ENCODE assay signal across 8 cellular contexts in genomic region chr7:75914655-75915415, GRCh38. TPM values are rescaled to one million over a fixed set of nuclear protein-coding genes. Genes with fewer than 3 reads are reported as not detected.
A peak's percentile ranks its signal among the peaks of the same experiment; 100 is the strongest.
DNase-seq lines count a peak whose midpoint lies in the region; ATAC-seq and TF ChIP-seq lines count a peak whose summit lies in the region.

TSS of gene POR (plus strand) at chr7:75915155. CDS start at chr7:75954002, 38,847 bp downstream.

- CTCF ChIA-PET in PC-9 (lab: Charles Lee), result interaction anchor here (0.6 to 1.0 kb wide), 5 partner anchors 31 to 381 kb away, joined by 3 to 10 read pairs (median 3); partner anchors contain the start of gene RHBDD2

- no peaks in the 10 kb centered on the region for H3K9me3 Mint-ChIP-seq in activated T-cell treated with anti-CD3 and anti-CD28 coated beads, Interleukin-2, amount 50 U/mL, for 4 hours

- H3K27ac ChIP-seq in PC-9, result 0 out of 2 replicates have a peak within 1 kb of the TSS, but pooled peaks have one; percentile 1
- H3K27ac ChIP-seq in esophagus (ENCODE audit: low read depth in 2 of 2, low read length in 1 of 2), result peak within 1 kb of the TSS; percentile 90 to 95
- H3K27ac ChIP-seq in muscle layer of duodenum (ENCODE audit: low read length), result peak within 1 kb of the TSS; percentile 68

- H3K36me3 Mint-ChIP-seq in activated T-cell treated with anti-CD3 and anti-CD28 coated beads, Interleukin-2, amount 50 U/mL, for 4 hours (ENCODE audit: insufficient read depth), result no peaks in the 10 kb centered on the region

- peaks cover 3% of the 10 kb centered on the region; the same call in 1 of the 2 replicates for H4K20me1 ChIP-seq in PC-9 (ENCODE audit: insufficient read depth)

- POLR2A ChIA-PET in PC-9 (lab: Charles Lee; ENCODE audit: unreplicated experiment), result interaction anchor here (0.5 to 1.1 kb wide), 6 partner anchors 11 to 252 kb away, joined by 4 to 21 read pairs (median 5); partner anchors contain the start of gene RHBDD2

- DNase-seq in DMS53 (lab: John Stamatoyannopoulos, UW) (peak; percentile 98), KBM-7 (peak; percentile 96), PC-9 (peak; percentile 75 to 99)
- peak; percentile 98 for DNase-seq in activated T-cell treated with anti-CD3 and anti-CD28 coated beads, Interleukin-2, amount 50 U/mL, for 4 hours
- peak; percentile 92 for DNase-seq in stimulated activated CD8-positive, alpha-beta memory T cell treated with anti-CD3 and anti-CD28 coated beads, Interleukin-7, amount 100 ng/mL, for 24 hours (ENCODE audit: low read depth)

- in situ Hi-C loops in KBM-7 (cut with MboI; ENCODE audit: low pct_unique_long_range_greater_than_20kb, low sequenced_read_pairs), result no loop called here

- BruUV-seq in PC-9 (replicated peaks; lab: Mats Ljungman, UMichigan), result no TSS peak

- 0% methylated on average over 70 to 82 of the region's 82 CpGs for WGBS in esophagus, 2 donors

- H3K4me2 ChIP-seq in PC-9, result peak within 1 kb of the TSS; percentile 96

- peak within 1 kb of the TSS; percentile 82 for H2AFZ ChIP-seq in PC-9

- H3K9me3 ChIP-seq in PC-9 (ENCODE audit: insufficient read depth, low read depth) (no peaks in the 10 kb centered on the region), esophagus (ENCODE audit: control insufficient read depth in 2 of 2, insufficient read depth in 1 of 2, low read depth in 1 of 2, low read length in 1 of 2) (no peaks in the 10 kb centered on the region), muscle layer of duodenum (ENCODE audit: control insufficient read depth in 1 of 2, low read length in 2 of 2) (no peaks in the 10 kb centered on the region)

- H3K4me3 Mint-ChIP-seq in activated T-cell treated with anti-CD3 and anti-CD28 coated beads, Interleukin-2, amount 50 U/mL, for 4 hours, result peak within 1 kb of the TSS; percentile 86

- H3K36me3 ChIP-seq in PC-9 (ENCODE audit: low read depth) (no peaks in the 10 kb centered on the region), esophagus (ENCODE audit: control insufficient read depth in 2 of 2, insufficient read depth in 2 of 2, low read length in 1 of 2) (no peaks in the 10 kb centered on the region), muscle layer of duodenum (ENCODE audit: control insufficient read depth in 1 of 2, insufficient read depth in 2 of 2, low read length in 2 of 2) (no peaks in the 10 kb centered on the region)

- H3K9me2 ChIP-seq in PC-9 (ENCODE audit: insufficient read depth), result no peaks in the 10 kb centered on the region

- H3K27me3 ChIP-seq in PC-9 (ENCODE audit: insufficient read depth, low read depth) (no peaks in the 10 kb centered on the region), esophagus (ENCODE audit: control insufficient read depth in 1 of 2, insufficient read depth in 2 of 2, low read length in 2 of 2) (no peaks in the 10 kb centered on the region), muscle layer of duodenum (ENCODE audit: low read depth, low read length) (no peaks in the 10 kb centered on the region)

- peak; percentile 86 for ATAC-seq in GM21717 (IDR thresholded peaks at IDR 0.05; ENCODE audit: unreplicated experiment)
- ATAC-seq in activated T-cell treated with anti-CD3 and anti-CD28 coated beads, Interleukin-2, amount 50 U/mL, for 4 hours, result peak; percentile 91

- H3K79me2 ChIP-seq in PC-9 (ENCODE audit: low read depth), result peaks cover 54% of the 10 kb centered on the region

- no peaks in the 10 kb centered on the region; the same call in 1 of the 2 replicates for H3F3A ChIP-seq in PC-9 (ENCODE audit: insufficient read depth, low read depth)

- peaks cover 35% of the 10 kb centered on the region for H3K4me1 Mint-ChIP-seq in activated T-cell treated with anti-CD3 and anti-CD28 coated beads, Interleukin-2, amount 50 U/mL, for 4 hours (ENCODE audit: low read depth)

- no peaks in the 10 kb centered on the region for H3K27me3 Mint-ChIP-seq in activated T-cell treated with anti-CD3 and anti-CD28 coated beads, Interleukin-2, amount 50 U/mL, for 4 hours (ENCODE audit: low read depth)

- no peak for TF ChIP-seq CTCF in PC-9 (conservative IDR thresholded peaks at IDR 0.05)

- H3K4me3 ChIP-seq in PC-9, result peak within 1 kb of the TSS; percentile 68
- peak within 1 kb of the TSS; percentile 83 to 94 for H3K4me3 ChIP-seq in esophagus (ENCODE audit: low read depth in 1 of 2, low read length in 2 of 2)
- H3K4me3 ChIP-seq in muscle layer of duodenum (ENCODE audit: low read depth in 1 of 2, low read length in 2 of 2), result peak within 1 kb of the TSS; percentile 84 to 94

- intact Hi-C loops in PC-9 (cut with micrococcal nuclease; ENCODE audit: unreplicated experiment), result loop anchor here (1.0 to 2.0 kb wide), 5 partner anchors 22 to 78 kb away; partner anchors contain the start of gene RHBDD2

- peaks cover 29% of the 10 kb centered on the region for H3K4me1 ChIP-seq in PC-9 (replicated peaks; ENCODE audit: insufficient read depth)
- peaks cover 2% of the 10 kb centered on the region in 2 donors for H3K4me1 ChIP-seq in esophagus (ENCODE audit: control insufficient read depth in 2 of 2, insufficient read depth in 2 of 2, low read length in 1 of 2)
- H3K4me1 ChIP-seq in muscle layer of duodenum (ENCODE audit: control insufficient read depth in 1 of 2, insufficient read depth in 2 of 2, low read length in 2 of 2), result peaks cover 8 to 15% of the 10 kb centered on the region in 2 donors

RNA-seq across cellular contexts. Expression of gene POR, which starts in this region (rescaled TPM):
- total RNA-seq in PC-9 (2021), result 151 and 205 TPM in 2 replicates
- 10 to 100 TPM; 40.8 to 63.6 (median 57.7) TPM for total RNA-seq in activated T-cell treated with anti-CD3 and anti-CD28 coated beads, Interleukin-2, amount 50 U/mL, for 4 hours
- polyA plus RNA-seq in esophagus, result 100 to 1,000 TPM in 1 of 2 donors, 10 to 100 TPM in 1; 94.5 to 102 TPM

Comparison
In these comparisons a context has a peak if more than half of its experiments do, and no peak if none do; other contexts are left out.
1. Peak in every context shown above with its lines: DNase-seq, ATAC-seq, H3K4me3 ChIP-seq and H3K27ac ChIP-seq.
2. H3K27ac ChIP-seq: peak in every context shown above with its lines; median percentile 92 in esophagus; 68 in muscle layer of duodenum; 1 in PC-9.